In the genomic region with DNA sequence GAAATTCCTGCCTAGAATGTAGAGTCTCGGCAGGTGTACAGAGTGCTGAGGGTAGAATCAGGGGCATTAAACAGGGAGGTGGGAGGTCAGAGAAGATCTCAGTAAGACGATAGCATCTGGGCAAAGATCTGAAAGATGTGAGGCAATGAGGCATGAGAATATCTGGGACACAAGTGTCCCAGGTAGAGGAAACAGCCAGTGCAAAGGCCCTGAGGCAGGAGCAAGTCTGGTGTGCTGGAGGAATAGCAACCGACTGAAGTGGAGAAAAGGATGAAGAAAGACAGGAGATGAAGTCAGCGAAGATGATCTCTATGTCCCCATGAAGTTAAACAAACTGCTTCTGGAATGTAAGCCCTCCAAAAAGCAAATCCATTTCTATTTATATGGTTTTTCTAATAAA, we compare ENCODE assay signal across 21 cellular contexts.
DNase-seq lines count a peak whose midpoint lies in the region; ATAC-seq lines count a peak whose summit lies in the region.
"Had no signal": no experiment of that assay in that cellular context is flagged by ENCODE, and none has a peak within 500 bp of the region (broad histone marks: within the 10 kb centered on the region; RNA-seq: fewer than 3 reads in every experiment).

No MANE protein-coding gene starts in this region.

- no peaks in the 10 kb centered on the region for H3K9me3 ChIP-seq in muscle layer of duodenum (ENCODE audit: control insufficient read depth in 1 of 2, low read length in 2 of 2)
- H3K9me3 ChIP-seq: HAP-1, sigmoid colon had no signal

- 90% methylated on average over 4 of the region's 4 CpGs for WGBS in urinary bladder

- H3K4me1 Mint-ChIP-seq in stimulated activated naive CD8-positive, alpha-beta T cell treated with anti-CD3 and anti-CD28 coated beads, Interleukin-15, Interleukin-2, amounts not matched to agents 100 ng/mL and 50 ng/mL, for 24 hours (ENCODE audit: low read depth), result peaks cover 34% of the 10 kb centered on the region
- H3K4me1 Mint-ChIP-seq in T-cell, result peaks cover 15 to 26% (median 16%) of the 10 kb centered on the region in 3 donors

- H3K27ac Mint-ChIP-seq in stimulated activated naive CD8-positive, alpha-beta T cell treated with anti-CD3 and anti-CD28 coated beads, Interleukin-15, Interleukin-2, amounts not matched to agents 100 ng/mL and 50 ng/mL, for 24 hours, result peak overlapping the region; percentile 38
- H3K27ac Mint-ChIP-seq in T-cell, result no peak overlapping the region

- H3K27ac ChIP-seq in muscle layer of duodenum (ENCODE audit: low read length) (peak overlapping the region; percentile 65), urinary bladder (ENCODE audit: low read depth) (peak overlapping the region; percentile 10)
- H3K27ac ChIP-seq: parathyroid adenoma had no signal

- no peaks in the 10 kb centered on the region for H3K27me3 ChIP-seq in muscle layer of duodenum (ENCODE audit: low read depth, low read length)
- H3K27me3 ChIP-seq: sigmoid colon had no signal

- H3K4me3 ChIP-seq in muscle layer of duodenum (ENCODE audit: low read depth in 1 of 2, low read length in 2 of 2) (no peak overlapping the region), urinary bladder (ENCODE audit: low read depth, low read length) (no peak overlapping the region)
- H3K4me3 ChIP-seq: HAP-1, lung had no signal

- peak overlapping the region; percentile 78 for H3K4me3 Mint-ChIP-seq in stimulated activated naive CD8-positive, alpha-beta T cell treated with anti-CD3 and anti-CD28 coated beads, Interleukin-15, Interleukin-2, amounts not matched to agents 100 ng/mL and 50 ng/mL, for 24 hours
- H3K4me3 Mint-ChIP-seq in T-cell, result peak overlapping the region; percentile 1 to 66 (median 27)

- POLR2A ChIA-PET in T-cell (lab: Charles Lee), result no interaction called here

- no peaks in the 10 kb centered on the region for H3K36me3 Mint-ChIP-seq in stimulated activated naive CD8-positive, alpha-beta T cell treated with anti-CD3 and anti-CD28 coated beads, Interleukin-15, Interleukin-2, amounts not matched to agents 100 ng/mL and 50 ng/mL, for 24 hours (ENCODE audit: low read depth)
- H3K36me3 Mint-ChIP-seq in T-cell, result peaks cover 18% of the 10 kb centered on the region

- no peaks in the 10 kb centered on the region for H3K9me3 Mint-ChIP-seq in stimulated activated naive CD8-positive, alpha-beta T cell treated with anti-CD3 and anti-CD28 coated beads, Interleukin-15, Interleukin-2, amounts not matched to agents 100 ng/mL and 50 ng/mL, for 24 hours
- no peaks in the 10 kb centered on the region for H3K9me3 Mint-ChIP-seq in T-cell

- H3K36me3 ChIP-seq in muscle layer of duodenum (ENCODE audit: control insufficient read depth in 1 of 2, insufficient read depth in 2 of 2, low read length in 2 of 2), result no peaks in the 10 kb centered on the region
- no peaks in the 10 kb centered on the region for H3K36me3 ChIP-seq in urinary bladder (ENCODE audit: insufficient read depth)

- H3K4me1 ChIP-seq in muscle layer of duodenum (ENCODE audit: control insufficient read depth in 1 of 2, insufficient read depth in 2 of 2, low read length in 2 of 2) (peaks cover 0 to 7% of the 10 kb centered on the region in 2 donors), urinary bladder (ENCODE audit: insufficient read depth) (peaks cover 2% of the 10 kb centered on the region)
- H3K4me1 ChIP-seq: parathyroid adenoma had no signal

- CTCF ChIA-PET in T-cell (lab: Charles Lee), result no interaction called here

- no peak for DNase-seq in stimulated activated naive CD8-positive, alpha-beta T cell treated with anti-CD3 and anti-CD28 coated beads, Interleukin-15, Interleukin-2, amounts not matched to agents 100 U/mL and 50 U/mL, for 24 hours
- DNase-seq in T-cell (no peak), DMS 273 treated with DMSO at 0.1 percent for 48 hours (lab: John Stamatoyannopoulos, UW) (no peak), dedifferentiated amniotic fluid mesenchymal stem cell (ENCODE audit: extremely low spot score) (no peak)
- DNase-seq: activated CD4-positive, alpha-beta T cell treated with anti-CD3 and anti-CD28 coated beads for 48 hours; activated gamma-delta T cell treated with Interleukin-2 at 50 U/mL for 16 hours; aorta; DMS79 treated with DMSO at 0.1 percent for 48 hours; hippocampal formation; islet precursor cell; NCI-H1436; NCI-H524 treated with DMSO at 0.1 percent for 48 hours; sigmoid colon; trophoblast cell had no signal

- ATAC-seq in stimulated activated naive CD8-positive, alpha-beta T cell treated with anti-CD3 and anti-CD28 coated beads, Interleukin-15, Interleukin-2, amounts not matched to agents 100 U/mL and 50 U/mL, for 24 hours, result no peak
- ATAC-seq in T-cell (replicated peaks in 1 of 4) (no peak), HG02642 (IDR thresholded peaks at IDR 0.05; ENCODE audit: poor library complexity, unreplicated experiment) (no peak)

- H3K27me3 Mint-ChIP-seq in stimulated activated naive CD8-positive, alpha-beta T cell treated with anti-CD3 and anti-CD28 coated beads, Interleukin-15, Interleukin-2, amounts not matched to agents 100 ng/mL and 50 ng/mL, for 24 hours, result no peaks in the 10 kb centered on the region
- no peaks in the 10 kb centered on the region for H3K27me3 Mint-ChIP-seq in T-cell
